10 cellular contexts compared by ENCODE assay signal in the genomic region with DNA sequence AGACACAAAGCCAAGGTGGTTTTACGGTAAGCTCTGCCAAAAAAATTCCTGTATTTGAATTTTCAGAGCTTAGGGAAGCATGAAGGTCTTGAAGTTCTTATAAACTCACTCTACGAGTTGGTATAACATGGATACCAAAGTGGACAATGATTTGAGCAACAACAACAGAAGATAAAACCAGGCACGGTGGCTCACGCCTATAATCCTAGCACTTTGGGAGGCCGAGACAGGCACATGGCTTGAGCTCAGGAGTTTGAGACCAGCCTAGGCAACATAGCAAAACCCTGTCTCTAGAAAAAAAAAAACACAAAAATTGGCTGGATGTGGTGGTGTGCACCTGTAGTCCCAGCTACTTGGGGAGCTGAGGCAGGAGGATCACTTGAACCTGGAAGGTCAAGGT. TPM values are rescaled to one million over a fixed set of nuclear protein-coding genes. Genes with fewer than 3 reads are reported as not detected.
"Had no signal": no experiment of that assay in that cellular context is flagged by ENCODE, and none has a peak within 500 bp of the region (broad histone marks: within the 10 kb centered on the region; RNA-seq: fewer than 3 reads in every experiment).

No MANE protein-coding gene starts in this region.

- H3K27ac ChIP-seq: GM23248, HL-60 had no signal

- FAIRE-seq: HepG2 had no signal

- DNase-seq: GM23248, GOT3, H7, KBM-7 had no signal

- H3K4me1 ChIP-seq: HAP-1 had no signal

- H3K36me3 ChIP-seq: HAP-1 had no signal

- ATAC-seq: HepG2 had no signal

- H3K4me3 ChIP-seq: GM23248, HAP-1 had no signal

RNA-seq across cellular contexts. Expression of gene WFIKKN2, which starts 43.7 kb away (rescaled TPM):
- total RNA-seq: GM23248, H4, H7, HepG2, HT1080 had no signal
- polyA plus RNA-seq: GM23248, HepG2, IgD-negative memory B cell had no signal
